8 cellular contexts compared by ENCODE assay signal in genomic region chr2:224585205-224586088, GRCh38. TPM values are rescaled to one million over a fixed set of nuclear protein-coding genes. Genes with fewer than 3 reads are reported as not detected.
A peak's percentile ranks its signal among the peaks of the same experiment; 100 is the strongest.
DNase-seq lines count a peak whose midpoint lies in the region; ATAC-seq and TF ChIP-seq lines count a peak whose summit lies in the region.

TSS of gene CUL3 (minus strand) at chr2:224585363. CDS start at chr2:224585009, 354 bp downstream.

- H3K9me3 ChIP-seq in CD8-positive, alpha-beta T cell (ENCODE audit: low read length), result no peaks in the 10 kb centered on the region

- intact Hi-C loops in CD8-positive, alpha-beta T cell (cut with DNase I, micrococcal nuclease), result loop anchor here (1.0 to 10.0 kb wide), 7 partner anchors 339 to 1725 kb away; partner anchors contain the start of genes MRPL44 (in 2 of the 2), ACSL3 (in 1 of the 2), DOCK10 (in 1 of the 2) and WDFY1 (in 1 of the 2)

- POLR2A ChIA-PET in CD8-positive, alpha-beta T cell (lab: Charles Lee), result interaction anchor here (0.6 to 3.1 kb wide), 6 partner anchors 10 to 624 kb away, joined by 3 to 15 read pairs (median 4); no protein-coding TSS in a partner anchor

- peak; percentile 91 for ATAC-seq in CD8-positive, alpha-beta T cell
- peak; percentile 74 for ATAC-seq in GM19467 (IDR thresholded peaks at IDR 0.05; ENCODE audit: unreplicated experiment)

- CTCF ChIA-PET in CD8-positive, alpha-beta T cell (lab: Charles Lee), result interaction anchor here (1.5 kb wide), 2 partner anchors 21 to 65 kb away, joined by 3 to 4 read pairs; no protein-coding TSS in a partner anchor

- H3K9me3 Mint-ChIP-seq in CD8-positive, alpha-beta T cell, result no peaks in the 10 kb centered on the region

- no peaks in the 10 kb centered on the region for H3K36me3 ChIP-seq in CD8-positive, alpha-beta T cell (ENCODE audit: insufficient read depth, low read length)

- H3K4me1 ChIP-seq in CD8-positive, alpha-beta T cell (ENCODE audit: insufficient read depth, low read length), result peaks cover 37% of the 10 kb centered on the region

- H3K4me3 Mint-ChIP-seq in CD8-positive, alpha-beta T cell, result peak within 1 kb of the TSS; percentile 98

- H3K27ac Mint-ChIP-seq in CD8-positive, alpha-beta T cell, result peak within 1 kb of the TSS; percentile 95

- peak within 1 kb of the TSS; percentile 62 for H3K27ac ChIP-seq in CD8-positive, alpha-beta T cell (ENCODE audit: low read depth, low read length)

- H3K4me3 ChIP-seq in CD8-positive, alpha-beta T cell (ENCODE audit: low read depth, low read length), result peak within 1 kb of the TSS; percentile 78

- peak; percentile 98 to 100 (median 100) for DNase-seq in CD8-positive, alpha-beta T cell
- peak; percentile 85 for DNase-seq in HS-27A (ENCODE audit: low read depth)
- DNase-seq in NK-92 (lab: John Stamatoyannopoulos, UW; ENCODE audit: unreplicated experiment), result peak; percentile 96
- DNase-seq in activated CD8-positive, alpha-beta memory T cell treated with anti-CD3 and anti-CD28 coated beads for 1 hour (ENCODE audit: extremely low read depth in 1 of 2, low read depth in 1 of 2), result peak; percentile 98 to 99
- peak; percentile 98 for DNase-seq in effector CD4-positive, alpha-beta T cell
- peak; percentile 98 for DNase-seq in lung microvascular endothelial cell (ENCODE audit: low read depth in 2 of 2)
- peak; percentile 98 to 99 (median 99) for DNase-seq in stimulated activated CD4-positive, alpha-beta T cell treated with anti-CD3 and anti-CD28 coated beads, TNF-alpha, amount 100 ng/mL, for 48 hours (ENCODE audit: low read depth in 3 of 3)

- H3K4me1 Mint-ChIP-seq in CD8-positive, alpha-beta T cell (ENCODE audit: low read depth), result peaks cover 42% of the 10 kb centered on the region

- TF ChIP-seq CTCF in CD8-positive, alpha-beta T cell (IDR thresholded peaks at IDR 0.05), result no peak

- H3K36me3 Mint-ChIP-seq in CD8-positive, alpha-beta T cell, result peaks cover 19% of the 10 kb centered on the region

- H3K27me3 Mint-ChIP-seq in CD8-positive, alpha-beta T cell (ENCODE audit: low read depth), result no peaks in the 10 kb centered on the region

- no peaks in the 10 kb centered on the region for H3K27me3 ChIP-seq in CD8-positive, alpha-beta T cell (ENCODE audit: insufficient read depth, low read length)

RNA-seq across cellular contexts. Expression of gene CUL3, which starts in this region (rescaled TPM):
- 100 to 1,000 TPM; 119 to 121 TPM for total RNA-seq in CD8-positive, alpha-beta T cell
- total RNA-seq in lung microvascular endothelial cell, result 34.4 and 37.3 TPM in 2 replicates

Comparison
In these comparisons a context has a peak if more than half of its experiments do, and no peak if none do; other contexts are left out.
1. Peak in every context shown above with its lines: DNase-seq, ATAC-seq, H3K4me3 ChIP-seq and H3K27ac ChIP-seq.